22 cellular contexts compared by ENCODE assay signal in genomic region chr14:104582649-104583048, GRCh38. TPM values are rescaled to one million over a fixed set of nuclear protein-coding genes. Genes with fewer than 3 reads are reported as not detected.
DNase-seq lines count a peak whose midpoint lies in the region; ATAC-seq and TF ChIP-seq lines count a peak whose summit lies in the region.
"Had no signal": no experiment of that assay in that cellular context is flagged by ENCODE, and none has a peak within 500 bp of the region (broad histone marks: within the 10 kb centered on the region; RNA-seq: fewer than 3 reads in every experiment).

No MANE protein-coding gene starts in this region.

- no peaks in the 10 kb centered on the region for H3K36me3 Mint-ChIP-seq in nephron progenitor cell (ENCODE audit: low read depth)
- H3K36me3 Mint-ChIP-seq: activated CD4-positive, alpha-beta memory T cell treated with anti-CD3 and anti-CD28 coated beads for 36 hours; activated naive CD4-positive, alpha-beta T cell treated with anti-CD3 and anti-CD28 coated beads, Interleukin-2, amount 50 U/mL, for 24 hours had no signal

- H3K27ac Mint-ChIP-seq in nephron progenitor cell = no peak overlapping the region
- H3K27ac Mint-ChIP-seq: activated CD4-positive, alpha-beta memory T cell treated with anti-CD3 and anti-CD28 coated beads for 36 hours; activated naive CD4-positive, alpha-beta T cell treated with anti-CD3 and anti-CD28 coated beads, Interleukin-2, amount 50 U/mL, for 24 hours; activated T-cell treated with anti-CD3 and anti-CD28 coated beads, Interleukin-2, amount 50 U/mL, for 24 hours; dendritic cell treated with granulocyte-macrophage colony-stimulating factor and Interleukin-4, amounts not matched to agents 40 ng/mL and 50 ng/mL, for 4 days had no signal

- no peak overlapping the region for H3K4me3 ChIP-seq in adrenal gland
- no peak overlapping the region for H3K4me3 ChIP-seq in right cardiac atrium (ENCODE audit: low read length)
- H3K4me3 ChIP-seq in stomach = no peak overlapping the region

- H3K36me3 ChIP-seq in adrenal gland (replicated peaks in 1 of 2) (no peaks in the 10 kb centered on the region), stomach (no peaks in the 10 kb centered on the region)
- H3K36me3 ChIP-seq: brain microvascular endothelial cell had no signal

- TF ChIP-seq CTCF in adrenal gland (IDR thresholded peaks at IDR 0.05) = no peak
- TF ChIP-seq CTCF in stomach (IDR thresholded peaks at IDR 0.05) = no peak
- no peak for TF ChIP-seq CTCF in nephron progenitor cell (IDR thresholded peaks at IDR 0.05)

- DNase-seq in G401 (ENCODE audit: low spot score) (peak; percentile 10), adrenal gland (peak in 6 of 7 donors; percentile 25 to 78 (median 52)), right cardiac atrium (peak; percentile 79 to 94 (median 93)), stomach (peak; percentile 68), GM19238 (ENCODE audit: insufficient read length, low spot score) (no peak), nephron progenitor cell (no peak), SW 1271 (lab: John Stamatoyannopoulos, UW) (no peak)
- DNase-seq: activated CD4-positive, alpha-beta memory T cell treated with anti-CD3 and anti-CD28 coated beads for 36 hours; activated T-cell treated with anti-CD3 and anti-CD28 coated beads, Interleukin-2, amount 50 U/mL, for 24 hours; brain microvascular endothelial cell; Calu3; foreskin melanocyte; NCI-H146; small intestine; stimulated activated CD4-positive, alpha-beta T cell treated with anti-CD3 and anti-CD28 coated beads, Interleukin-4, amount 100 ng/mL, for 24 hours; substantia nigra had no signal

- H3K27ac ChIP-seq in adrenal gland = peak overlapping the region in 3 of 5 donors; percentile 13 to 84 (median 41)
- H3K27ac ChIP-seq in right cardiac atrium (ENCODE audit: low read length) = peak overlapping the region; percentile 79
- no peak overlapping the region for H3K27ac ChIP-seq in stomach
- H3K27ac ChIP-seq: brain microvascular endothelial cell had no signal

- no peaks in the 10 kb centered on the region for H3K9me3 Mint-ChIP-seq in nephron progenitor cell
- H3K9me3 Mint-ChIP-seq: activated CD4-positive, alpha-beta memory T cell treated with anti-CD3 and anti-CD28 coated beads for 36 hours; activated naive CD4-positive, alpha-beta T cell treated with anti-CD3 and anti-CD28 coated beads, Interleukin-2, amount 50 U/mL, for 24 hours; activated T-cell treated with anti-CD3 and anti-CD28 coated beads, Interleukin-2, amount 50 U/mL, for 24 hours; dendritic cell treated with granulocyte-macrophage colony-stimulating factor and Interleukin-4, amounts not matched to agents 40 ng/mL and 50 ng/mL, for 4 days had no signal

- H3K9me3 ChIP-seq in adrenal gland (replicated peaks in 1 of 3) (no peaks in the 10 kb centered on the region), right cardiac atrium (ENCODE audit: control insufficient read depth, low read length) (no peaks in the 10 kb centered on the region), stomach (no peaks in the 10 kb centered on the region)

- no peak overlapping the region for H3K4me3 Mint-ChIP-seq in nephron progenitor cell
- H3K4me3 Mint-ChIP-seq: activated CD4-positive, alpha-beta memory T cell treated with anti-CD3 and anti-CD28 coated beads for 36 hours; activated naive CD4-positive, alpha-beta T cell treated with anti-CD3 and anti-CD28 coated beads, Interleukin-2, amount 50 U/mL, for 24 hours; activated T-cell treated with anti-CD3 and anti-CD28 coated beads, Interleukin-2, amount 50 U/mL, for 24 hours; dendritic cell treated with granulocyte-macrophage colony-stimulating factor and Interleukin-4, amounts not matched to agents 40 ng/mL and 50 ng/mL, for 4 days had no signal

- TF ChIP-seq EP300 in stomach (IDR thresholded peaks at IDR 0.05) = no peak

- in situ Hi-C loops in G401 (cut with HindIII; ENCODE audit: low sequenced_read_pairs) = no loop called here

- intact Hi-C loops in adrenal gland (cut with DNase I) = no loop called here
- intact Hi-C loops in right cardiac atrium (cut with DNase I) = no loop called here
- intact Hi-C loops in stomach (cut with DNase I; ENCODE audit: low total_unique reads) = no loop called here

- peaks cover 11% of the 10 kb centered on the region for H3K27me3 Mint-ChIP-seq in nephron progenitor cell (ENCODE audit: low read depth, poor library complexity)
- H3K27me3 Mint-ChIP-seq: activated T-cell treated with anti-CD3 and anti-CD28 coated beads, Interleukin-2, amount 50 U/mL, for 24 hours had no signal

- TF ChIP-seq POLR2A in adrenal gland (IDR thresholded peaks at IDR 0.05) (no peak), stomach (IDR thresholded peaks at IDR 0.05) (no peak)

- H3K4me1 Mint-ChIP-seq in nephron progenitor cell = peaks cover 75% of the 10 kb centered on the region
- H3K4me1 Mint-ChIP-seq: activated naive CD4-positive, alpha-beta T cell treated with anti-CD3 and anti-CD28 coated beads, Interleukin-2, amount 50 U/mL, for 24 hours had no signal

- 27 to 64% (median 59%) methylated on average over 3 to 12 of the region's 12 CpGs for WGBS in adrenal gland, 4 donors
- 23% methylated on average over 12 of the region's 12 CpGs for WGBS in right cardiac atrium
- 23 to 54% (median 27%) methylated on average over 4 to 12 of the region's 12 CpGs for WGBS in stomach, 5 donors

- no peaks in the 10 kb centered on the region for H3K27me3 ChIP-seq in adrenal gland
- no peaks in the 10 kb centered on the region for H3K27me3 ChIP-seq in right cardiac atrium (ENCODE audit: control insufficient read depth, insufficient read depth)
- H3K27me3 ChIP-seq in stomach = peaks cover 0 to 56% (median 10%) of the 10 kb centered on the region in 3 donors
- H3K27me3 ChIP-seq: brain microvascular endothelial cell had no signal

- ATAC-seq in right cardiac atrium = peak; percentile 72 to 73

- H3K4me1 ChIP-seq in adrenal gland (replicated peaks in 1 of 2) (peaks cover 0 to 14% of the 10 kb centered on the region in 2 donors), right cardiac atrium (ENCODE audit: control insufficient read depth, insufficient read depth, low read length) (peaks cover 19% of the 10 kb centered on the region), stomach (peaks cover 26 to 62% (median 54%) of the 10 kb centered on the region in 4 donors)

RNA-seq across cellular contexts. Expression of gene C14orf180, which starts 3.1 kb away (rescaled TPM):
- total RNA-seq in G401 (2014; rRNA removed; shearing (Covaris generic)) = not detected in 2 replicates
- total RNA-seq in adrenal gland (10 to 100 TPM in 2 of 8 donors, 1 to 10 TPM in 5, under 1 TPM in 1; 0.34 to 17.8 (median 5.6) TPM), right cardiac atrium (100 to 1,000 TPM in 3 of 4 donors, 10 to 100 TPM in 1; 56.5 to 117 (median 104) TPM), stomach (1 to 10 TPM in 2 of 5 donors, under 1 TPM in 2, not detected in 1; 0.37 to 3.8 (median 1.4) TPM)
- polyA plus RNA-seq in adrenal gland (10 to 100 TPM in 1 of 3 donors, 1 to 10 TPM in 1, under 1 TPM in 1; 0.26 to 16.8 (median 7.1) TPM), right cardiac atrium (153 TPM), stomach (under 1 TPM; 0.31 to 0.75 (median 0.40) TPM)
- total RNA-seq: activated CD4-positive, alpha-beta memory T cell treated with anti-CD3 and anti-CD28 coated beads for 36 hours; Calu3; endothelial cell of umbilical vein; osteoblast; T-helper 1 cell treated with Interleukin-12 subunit alpha and Interleukin-12 subunit beta and Interleukin-4 antibody, amounts not matched to agents 30 ng/mL and 1 ng/mL, for 36 hours had no signal
- polyA plus RNA-seq: endothelial cell of umbilical vein had no signal

RNA-seq across cellular contexts. Expression of gene TMEM179, which starts 21.9 kb away (rescaled TPM):
- not detected in 2 replicates for total RNA-seq in G401 (2014; rRNA removed; shearing (Covaris generic))
- total RNA-seq in adrenal gland (10 to 100 TPM in 6 of 8 donors, 1 to 10 TPM in 2; 4.3 to 46.5 (median 13.2) TPM), right cardiac atrium (1 to 10 TPM in 2 of 4 donors, under 1 TPM in 2; 0.57 to 2.2 (median 0.94) TPM), stomach (1 to 10 TPM in 1 of 5 donors, under 1 TPM in 2, not detected in 2; 0.58 to 4.6 (median 0.92) TPM)
- polyA plus RNA-seq in adrenal gland (10 to 100 TPM in 2 of 3 donors, 1 to 10 TPM in 1; 4.5 to 76.7 (median 17.9) TPM), right cardiac atrium (1.4 TPM), stomach (1 to 10 TPM in 1 of 3 donors, under 1 TPM in 1, not detected in 1; 0.87 to 1.4 TPM)
- total RNA-seq: activated CD4-positive, alpha-beta memory T cell treated with anti-CD3 and anti-CD28 coated beads for 36 hours; Calu3; endothelial cell of umbilical vein; lower leg skin; osteoblast had no signal

Comparison
In these comparisons a context has a peak if more than half of its experiments do, and no peak if none do; other contexts are left out.
1. DNase-seq: peak in G401 (single experiment), adrenal gland (6 of 7), right cardiac atrium (3 of 3) and stomach (single experiment); none in GM19238 (single experiment), nephron progenitor cell (single experiment) and SW 1271 (0 of 2).
2. H3K27ac ChIP-seq: peak in adrenal gland (3 of 5) and right cardiac atrium (single experiment); none in stomach (0 of 5).